18 cellular contexts compared by ENCODE assay signal in genomic region chr5:84181093-84181492, GRCh38.
DNase-seq lines count a peak whose midpoint lies in the region; ATAC-seq and TF ChIP-seq lines count a peak whose summit lies in the region.
"Had no signal": no experiment of that assay in that cellular context is flagged by ENCODE, and none has a peak within 500 bp of the region (broad histone marks: within the 10 kb centered on the region; RNA-seq: fewer than 3 reads in every experiment).

No MANE protein-coding gene starts in this region.

- DNase-seq in AG09309 (ENCODE audit: low read depth) = peak; percentile 2
- DNase-seq in H4 (ENCODE audit: low spot score) = peak; percentile 16
- no peak for DNase-seq in SK-N-MC (ENCODE audit: low read depth, low spot score)
- no peak for DNase-seq in glutamatergic neuron
- no peak for DNase-seq in activated CD4-positive, alpha-beta T cell treated with anti-CD3 and anti-CD28 coated beads, Interleukin-2, amount 50 U/mL, for 48 hours
- no peak for DNase-seq in NCI-H2081 (lab: John Stamatoyannopoulos, UW)
- DNase-seq in NCI-H1105 (lab: John Stamatoyannopoulos, UW) = no peak
- DNase-seq: activated naive CD4-positive, alpha-beta T cell treated with Interleukin-2 at 50 U/mL for 16 hours; activated T-cell treated with anti-CD3 and anti-CD28 coated beads, Interleukin-2, amount 50 U/mL, for 4 hours; foreskin keratinocyte; hippocampal formation; NCI-H1436; posterior cingulate gyrus; Right ventricle myocardium superior; sigmoid colon had no signal

- no peak for TF ChIP-seq CTCF in AG09309 (IDR thresholded peaks at IDR 0.05; ENCODE audit: control insufficient read depth, insufficient read depth, low read depth, low read length, missing control alignments)
- no peak for TF ChIP-seq CTCF in glutamatergic neuron (IDR thresholded peaks at IDR 0.05; ENCODE audit: partially characterized antibody, unreplicated experiment)

- peaks cover 23% of the 10 kb centered on the region for H3K4me1 Mint-ChIP-seq in glutamatergic neuron (ENCODE audit: low read depth, unreplicated experiment)

- no peak overlapping the region for H3K27ac ChIP-seq in SK-N-MC
- H3K27ac ChIP-seq: C4-2B, epithelial cell of prostate, foreskin keratinocyte, sigmoid colon had no signal

- ATAC-seq in HG03095 (IDR thresholded peaks at IDR 0.05; ENCODE audit: unreplicated experiment) = no peak
- ATAC-seq: activated T-cell treated with anti-CD3 and anti-CD28 coated beads, Interleukin-2, amount 50 U/mL, for 4 hours; foreskin keratinocyte had no signal

- no peaks in the 10 kb centered on the region for H3K36me3 ChIP-seq in SK-N-MC (ENCODE audit: insufficient read depth, low read length)
- H3K36me3 ChIP-seq: sigmoid colon had no signal

- H3K9ac ChIP-seq in SK-N-MC (ENCODE audit: insufficient read length) = no peak overlapping the region

- H3K9me3 ChIP-seq in SK-N-MC (ENCODE audit: low read depth, low read length) = no peaks in the 10 kb centered on the region
- H3K9me3 ChIP-seq: sigmoid colon had no signal

- H3K27ac Mint-ChIP-seq in glutamatergic neuron (ENCODE audit: unreplicated experiment) = peak overlapping the region; percentile 14

- no peaks in the 10 kb centered on the region for H3K27me3 Mint-ChIP-seq in glutamatergic neuron (ENCODE audit: unreplicated experiment)

- H3K9me3 Mint-ChIP-seq in glutamatergic neuron (ENCODE audit: unreplicated experiment) = peaks cover 2% of the 10 kb centered on the region

- H3K4me3 Mint-ChIP-seq in glutamatergic neuron (ENCODE audit: unreplicated experiment) = no peak overlapping the region
- H3K4me3 Mint-ChIP-seq: activated T-cell treated with anti-CD3 and anti-CD28 coated beads, Interleukin-2, amount 50 U/mL, for 4 hours had no signal

- no peak overlapping the region for H3K4me3 ChIP-seq in AG09309 (ENCODE audit: control insufficient read depth, low read depth, low read length)
- H3K4me3 ChIP-seq in SK-N-MC = 0 out of 2 replicates have a peak overlapping the region, but pooled peaks have one; percentile 20
- H3K4me3 ChIP-seq: sigmoid colon had no signal

- no peaks in the 10 kb centered on the region for H3K36me3 Mint-ChIP-seq in glutamatergic neuron (ENCODE audit: unreplicated experiment)

Comparison
In these comparisons a context has a peak if more than half of its experiments do, and no peak if none do; other contexts are left out.
1. DNase-seq: peak in AG09309 (single experiment) and H4 (single experiment); none in SK-N-MC (single experiment), glutamatergic neuron (single experiment), activated CD4-positive, alpha-beta T cell treated with anti-CD3 and anti-CD28 coated beads, Interleukin-2, amount 50 U/mL, for 48 hours (0 of 2), NCI-H2081 (0 of 2) and NCI-H1105 (single experiment).